Comparison of ENCODE assay signal across 35 cellular contexts in genomic region chr6:84615987-84616386, GRCh38.
DNase-seq lines count a peak whose midpoint lies in the region; ATAC-seq, FAIRE-seq and TF ChIP-seq lines count a peak whose summit lies in the region.
"Had no signal": no experiment of that assay in that cellular context is flagged by ENCODE, and none has a peak within 500 bp of the region (broad histone marks: within the 10 kb centered on the region; RNA-seq: fewer than 3 reads in every experiment).

No MANE protein-coding gene starts in this region.

- no peaks in the 10 kb centered on the region for H3K27me3 Mint-ChIP-seq in astrocyte (ENCODE audit: low read depth, unreplicated experiment)
- H3K27me3 Mint-ChIP-seq: B cell; CD4-positive, alpha-beta memory T cell; CD4-positive, alpha-beta T cell; CD4-positive, CD25-positive, alpha-beta regulatory T cell; CD8-positive, alpha-beta memory T cell had no signal

- H2AFZ ChIP-seq in HepG2 (ENCODE audit: low read length) (no peak overlapping the region), astrocyte (ENCODE audit: low read depth, low read length) (no peak overlapping the region)

- CTCF ChIA-PET in HepG2 (lab: Yijun Ruan, JAX; ENCODE audit: low intra/inter-chr PET ratio, low total read pairs) = no interaction called here
- CTCF ChIA-PET in HEK293 (lab: Yijun Ruan, JAX) = no interaction called here

- TF ChIP-seq CTCF in HepG2 (CRISPR knock-in tag; IDR thresholded peaks at IDR 0.05) (no peak), right lobe of liver (IDR thresholded peaks at IDR 0.05) (no peak), HEK293 (tag by site-specific recombination; IDR thresholded peaks at IDR 0.05) (no peak), astrocyte (IDR thresholded peaks at IDR 0.05; ENCODE audit: insufficient read depth, low read depth, low read length) (no peak), mucosa of descending colon (IDR thresholded peaks at IDR 0.05) (no peak)

- H3K9me3 Mint-ChIP-seq in astrocyte (ENCODE audit: unreplicated experiment) = no peaks in the 10 kb centered on the region

- no peak for TF ChIP-seq POLR2A in HepG2 (IDR thresholded peaks at IDR 0.05; ENCODE audit: insufficient read depth in 1 of 2, low read depth in 2 of 2, low read length in 2 of 2)
- no peak for TF ChIP-seq POLR2A in right lobe of liver (IDR thresholded peaks at IDR 0.05)

- H3K9ac ChIP-seq in HepG2 (ENCODE audit: insufficient read depth, low read depth, low read length) (no peak overlapping the region), astrocyte (ENCODE audit: low read length) (no peak overlapping the region)
- H3K9ac ChIP-seq: BLaER1; BLaER1 treated with 17β-estradiol and CSF1 and Interleukin-3, amounts not matched to agents 10 nM and 100 nM had no signal

- H4K20me1 ChIP-seq in HepG2 (ENCODE audit: insufficient read depth, low read length) = no peaks in the 10 kb centered on the region
- H4K20me1 ChIP-seq in astrocyte (ENCODE audit: insufficient read depth, low read length) = no peaks in the 10 kb centered on the region
- H4K20me1 ChIP-seq: BLaER1; BLaER1 treated with 17β-estradiol and CSF1 and Interleukin-3, amounts not matched to agents 10 nM and 100 nM had no signal

- H3K27ac ChIP-seq in HepG2 (ENCODE audit: extremely low read length, insufficient read depth, low read length) (no peak overlapping the region), right lobe of liver (no peak overlapping the region), HEK293 (ENCODE audit: extremely low read depth, low read depth, low read length) (no peak overlapping the region), astrocyte (ENCODE audit: low read depth, low read length) (no peak overlapping the region)
- H3K27ac ChIP-seq: 22Rv1; A549; BLaER1; BLaER1 treated with 17β-estradiol and CSF1 and Interleukin-3, amounts not matched to agents 10 nM and 100 nM; C4-2B had no signal

- H3K4me2 ChIP-seq in HepG2 (ENCODE audit: low read depth, low read length) = no peak overlapping the region
- H3K4me2 ChIP-seq in astrocyte (ENCODE audit: low read length) = no peak overlapping the region
- H3K4me2 ChIP-seq: A549; BLaER1; BLaER1 treated with 17β-estradiol and CSF1 and Interleukin-3, amounts not matched to agents 10 nM and 100 nM had no signal

- no peak overlapping the region for H3K27ac Mint-ChIP-seq in astrocyte (ENCODE audit: unreplicated experiment)
- H3K27ac Mint-ChIP-seq: B cell; CD14-positive monocyte; CD4-positive, alpha-beta memory T cell; CD4-positive, alpha-beta T cell; CD4-positive, CD25-positive, alpha-beta regulatory T cell; CD8-positive, alpha-beta memory T cell; CD8-positive, alpha-beta T cell had no signal

- FAIRE-seq in HepG2 (lab: Jason Lieb, UNC) = no peak
- peak; percentile 26 for FAIRE-seq in astrocyte (lab: Jason Lieb, UNC)
- FAIRE-seq: A204.1, A549, D721Med had no signal

- H3K4me1 Mint-ChIP-seq in astrocyte (ENCODE audit: low read depth, unreplicated experiment) = peaks cover 16% of the 10 kb centered on the region
- H3K4me1 Mint-ChIP-seq: B cell; CD14-positive monocyte; CD4-positive, alpha-beta memory T cell; CD4-positive, CD25-positive, alpha-beta regulatory T cell; CD8-positive, alpha-beta memory T cell had no signal

- no peaks in the 10 kb centered on the region for H3K36me3 ChIP-seq in HepG2 (replicated peaks in 1 of 2; ENCODE audit: control insufficient read depth in 1 of 2, insufficient read depth in 2 of 2, low read length in 2 of 2)
- no peaks in the 10 kb centered on the region for H3K36me3 ChIP-seq in right lobe of liver
- no peaks in the 10 kb centered on the region for H3K36me3 ChIP-seq in HEK293 (ENCODE audit: control insufficient read depth in 2 of 2, insufficient read depth in 1 of 2, low read length in 2 of 2)
- no peaks in the 10 kb centered on the region for H3K36me3 ChIP-seq in astrocyte (ENCODE audit: insufficient read depth, low read length)
- no peaks in the 10 kb centered on the region for H3K36me3 ChIP-seq in mucosa of descending colon (ENCODE audit: low read depth)
- H3K36me3 ChIP-seq: BE2C; BLaER1; BLaER1 treated with 17β-estradiol and CSF1 and Interleukin-3, amounts not matched to agents 10 nM and 100 nM had no signal

- no peak overlapping the region for H3K4me3 ChIP-seq in HepG2 (replicated peaks in 1 of 3; ENCODE audit: insufficient read depth in 1 of 3, low read depth in 2 of 3, low read length in 3 of 3)
- H3K4me3 ChIP-seq in right lobe of liver = no peak overlapping the region
- H3K4me3 ChIP-seq in HEK293 (ENCODE audit: low read depth, low read length) = no peak overlapping the region
- H3K4me3 ChIP-seq in astrocyte (ENCODE audit: insufficient read depth, low read depth, low read length) = no peak overlapping the region
- no peak overlapping the region for H3K4me3 ChIP-seq in mucosa of descending colon
- H3K4me3 ChIP-seq: A549; BLaER1; BLaER1 treated with 17β-estradiol and CSF1 and Interleukin-3, amounts not matched to agents 10 nM and 100 nM had no signal

- in situ Hi-C loops in HepG2 (cut with HindIII; ENCODE audit: extremely low pct_ligation_motif_present, low pct_unique_long_range_greater_than_20kb) = no loop called here

- H3K9me3 ChIP-seq in HepG2 (ENCODE audit: low read length) (no peaks in the 10 kb centered on the region), right lobe of liver (no peaks in the 10 kb centered on the region), HEK293 (ENCODE audit: control insufficient read depth, insufficient read depth, low read depth, low read length) (no peaks in the 10 kb centered on the region), astrocyte (ENCODE audit: insufficient read depth, low read depth, low read length) (no peaks in the 10 kb centered on the region), mucosa of descending colon (no peaks in the 10 kb centered on the region)
- H3K9me3 ChIP-seq: A549; BE2C; BLaER1; BLaER1 treated with 17β-estradiol and CSF1 and Interleukin-3, amounts not matched to agents 10 nM and 100 nM; Caco-2 had no signal

- no peaks in the 10 kb centered on the region for H3K36me3 Mint-ChIP-seq in astrocyte (ENCODE audit: low read depth, unreplicated experiment)
- H3K36me3 Mint-ChIP-seq: CD14-positive monocyte; CD4-positive, alpha-beta memory T cell; CD4-positive, CD25-positive, alpha-beta regulatory T cell; CD8-positive, alpha-beta memory T cell; CD8-positive, alpha-beta T cell had no signal

- WGBS in HepG2 (ENCODE audit: low lambda C conversion rate) = 3% methylated on average over 2 of the region's 2 CpGs
- 49% methylated on average over 2 of the region's 2 CpGs for WGBS in right lobe of liver (ENCODE audit: insufficient coverage, low coverage, low lambda C conversion rate, missing lambda C conversion rate)

- H3K27me3 ChIP-seq in HepG2 (ENCODE audit: control insufficient read depth in 1 of 2, insufficient read depth in 2 of 2, low read length in 2 of 2) (no peaks in the 10 kb centered on the region), right lobe of liver (no peaks in the 10 kb centered on the region), astrocyte (ENCODE audit: insufficient read depth, low read length) (no peaks in the 10 kb centered on the region)
- H3K27me3 ChIP-seq: BE2C; BLaER1; BLaER1 treated with 17β-estradiol and CSF1 and Interleukin-3, amounts not matched to agents 10 nM and 100 nM had no signal

- TF ChIP-seq RAD21 in HepG2 (CRISPR knock-in tag; IDR thresholded peaks at IDR 0.05) = no peak

- POLR2A ChIA-PET in HepG2 (lab: Yijun Ruan, JAX) = no interaction called here
- POLR2A ChIA-PET in HEK293 (lab: Yijun Ruan, JAX) = no interaction called here

- TF ChIP-seq EP300 in HepG2 (IDR thresholded peaks at IDR 0.05; ENCODE audit: low read depth in 2 of 2, low read length in 2 of 2) = no peak
- TF ChIP-seq EP300 in HepG2 (CRISPR knock-in tag; IDR thresholded peaks at IDR 0.05; ENCODE audit: borderline replicate concordance) = no peak

- ATAC-seq in HepG2 (no peak), right lobe of liver (no peak), mucosa of descending colon (no peak)
- ATAC-seq: A549; CD8-positive, alpha-beta T cell had no signal

- H3K79me2 ChIP-seq in HepG2 (ENCODE audit: insufficient read depth, low read length) (no peaks in the 10 kb centered on the region), astrocyte (ENCODE audit: insufficient read depth, low read length) (no peaks in the 10 kb centered on the region)

- DNase-seq in HepG2 (ENCODE audit: low spot score) (no peak), right lobe of liver (no peak), astrocyte (ENCODE audit: low read depth) (no peak), LoVo (ENCODE audit: low spot score) (no peak), mucosa of descending colon (no peak)
- DNase-seq: 8988T; ACHN; AML-193; BE2C; C1 segment of cervical spinal cord; Caco-2; Calu3; CD4-positive, alpha-beta memory T cell; CD4-positive, alpha-beta T cell; CD4-positive, CD25-positive, alpha-beta regulatory T cell; CD8-positive, alpha-beta memory T cell; CD8-positive, alpha-beta T cell; COR-L47; DMS 273 treated with DMSO at 0.1 percent for 48 hours; DMS153; DMS53; DMS79; DMS79 treated with DMSO at 0.1 percent for 48 hours; DND-41; EL had no signal

- H3K4me1 ChIP-seq in HepG2 (ENCODE audit: insufficient read depth, low read length) = no peaks in the 10 kb centered on the region
- H3K4me1 ChIP-seq in right lobe of liver = no peaks in the 10 kb centered on the region
- H3K4me1 ChIP-seq in HEK293 (ENCODE audit: control insufficient read depth, insufficient read depth, low read length) = no peaks in the 10 kb centered on the region; the same call in 1 of the 2 replicates
- peaks cover 15% of the 10 kb centered on the region for H3K4me1 ChIP-seq in astrocyte (ENCODE audit: insufficient read depth, low read length)
- no peaks in the 10 kb centered on the region for H3K4me1 ChIP-seq in mucosa of descending colon (ENCODE audit: low read depth)
- H3K4me1 ChIP-seq: A549; BE2C; BLaER1; BLaER1 treated with 17β-estradiol and CSF1 and Interleukin-3, amounts not matched to agents 10 nM and 100 nM; Caco-2 had no signal

- H3K4me3 Mint-ChIP-seq in astrocyte (ENCODE audit: unreplicated experiment) = no peak overlapping the region
- H3K4me3 Mint-ChIP-seq: B cell; CD14-positive monocyte; CD4-positive, alpha-beta memory T cell; CD4-positive, alpha-beta T cell; CD4-positive, CD25-positive, alpha-beta regulatory T cell; CD8-positive, alpha-beta memory T cell; CD8-positive, alpha-beta T cell had no signal

- BruUV-seq in HepG2 (replicated peaks; lab: Mats Ljungman, UMichigan) = no TSS peak

- intact Hi-C loops in HepG2 (cut with micrococcal nuclease; ENCODE audit: unreplicated experiment) (no loop called here), right lobe of liver (cut with DNase I) (no loop called here), mucosa of descending colon (cut with DNase I, micrococcal nuclease) (no loop called here)

TF ChIP-seq in HepG2, 621 proteins besides CTCF, POLR2A, EP300 and RAD21:
- TF ChIP-seq ZNF225 (CRISPR knock-in tag; IDR thresholded peaks at IDR 0.05) (no peak), ATF7 (IDR thresholded peaks at IDR 0.05) (peak; percentile 81), ATF7 (CRISPR knock-in tag; IDR thresholded peaks at IDR 0.05) (no peak), REPIN1 (CRISPR knock-in tag; IDR thresholded peaks at IDR 0.05; ENCODE audit: borderline replicate concordance, low read depth) (no peak)
TF ChIP-seq in HepG2: peak in this region for 1.

TF ChIP-seq in HEK293, 187 proteins besides CTCF, POLR2A, EP300 and RAD21 (continues in another document):
- no peak for TF ChIP-seq WT1 (tag by site-specific recombination; IDR thresholded peaks at IDR 0.05)

Comparison
In these comparisons a context has a peak if more than half of its experiments do, and no peak if none do; other contexts are left out.
1. Of the 63 proteins assayed by ChIP-seq in both HepG2 and HEK293: peak only in HepG2: none; only in HEK293: ATF2; in both: none; in neither: 62.